24 cellular contexts compared by ENCODE assay signal in the genomic region with DNA sequence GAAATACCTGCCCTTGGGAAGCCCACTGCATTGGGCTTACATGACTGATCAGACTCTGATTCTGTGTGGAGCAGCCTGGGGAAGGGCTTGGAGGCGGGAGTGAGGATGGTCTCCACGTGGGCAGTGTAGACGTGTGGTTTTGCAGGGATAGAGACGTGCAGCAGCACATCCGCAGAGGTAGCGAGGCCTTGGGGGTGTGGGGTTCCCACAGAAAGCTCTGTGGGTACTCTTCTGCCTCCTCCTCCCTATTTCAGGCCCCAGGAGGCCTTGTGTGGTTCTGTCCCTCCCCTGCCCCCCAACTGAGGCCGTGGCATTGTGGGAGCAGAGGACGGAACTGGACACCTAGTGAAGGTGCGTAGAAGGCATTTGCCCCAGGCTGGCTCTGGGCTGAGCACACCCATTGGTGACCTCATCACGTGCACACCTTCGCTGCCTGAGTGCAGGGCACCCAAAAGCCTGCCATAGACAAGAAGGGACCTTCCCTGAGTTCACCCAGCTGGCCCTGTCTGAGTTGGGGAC. TPM values are rescaled to one million over a fixed set of nuclear protein-coding genes. Genes with fewer than 3 reads are reported as not detected.
DNase-seq lines count a peak whose midpoint lies in the region; ATAC-seq and TF ChIP-seq lines count a peak whose summit lies in the region.
"Had no signal": no experiment of that assay in that cellular context is flagged by ENCODE, and none has a peak within 500 bp of the region (broad histone marks: within the 10 kb centered on the region; RNA-seq: fewer than 3 reads in every experiment).

No MANE protein-coding gene starts in this region.

- peak overlapping the region in 3 of 7 donors; percentile 18 to 51 (median 24) for H3K4me3 Mint-ChIP-seq in CD8-positive, alpha-beta memory T cell
- peak overlapping the region; percentile 7 for H3K4me3 Mint-ChIP-seq in activated CD8-positive, alpha-beta T cell treated with anti-CD3 and anti-CD28 coated beads, Interleukin-2, amount 10 ng/mL, durations not matched to agents 7 days and 5 days
- peak overlapping the region in 1 of 10 donors; percentile 17 for H3K4me3 Mint-ChIP-seq in naive thymus-derived CD4-positive, alpha-beta T cell
- H3K4me3 Mint-ChIP-seq in Calu3 (ENCODE audit: low read depth, unreplicated experiment): no peak overlapping the region
- H3K4me3 Mint-ChIP-seq: endodermal cell, nephron had no signal

- BruUV-seq in Calu3 (replicated peaks; lab: Mats Ljungman, UMichigan): no TSS peak

- no peak for DNase-seq in CD8-positive, alpha-beta memory T cell
- DNase-seq in activated CD8-positive, alpha-beta T cell treated with anti-CD3 and anti-CD28 coated beads, Interleukin-2, amount 10 ng/mL, durations not matched to agents 7 days and 5 days: peak; percentile 30
- no peak for DNase-seq in naive thymus-derived CD4-positive, alpha-beta T cell
- DNase-seq in Calu3: no peak
- DNase-seq in AML-193 (lab: John Stamatoyannopoulos, UW): no peak
- DNase-seq in dermis blood vessel endothelial cell: no peak
- DNase-seq in HCEC 1CT: no peak
- DNase-seq: activated effector memory CD4-positive, alpha-beta T cell treated with anti-CD3 and anti-CD28 coated beads, Interleukin-2, amount 50 U/mL, for 16 hours; adrenal gland; colonic mucosa; endodermal cell; NCI-H1092; NCI-H2029 treated with DMSO at 0.1 percent for 48 hours; NCI-H226; NCI-H82; PC-3; SHP77 treated with DMSO at 0.1 percent for 48 hours; SW 1271; testis had no signal

- H3K27ac Mint-ChIP-seq in CD8-positive, alpha-beta memory T cell: peak overlapping the region in 6 of 8 donors; percentile 21 to 89 (median 70)
- peak overlapping the region; percentile 84 for H3K27ac Mint-ChIP-seq in activated CD8-positive, alpha-beta T cell treated with anti-CD3 and anti-CD28 coated beads, Interleukin-2, amount 10 ng/mL, durations not matched to agents 7 days and 5 days
- H3K27ac Mint-ChIP-seq in naive thymus-derived CD4-positive, alpha-beta T cell: peak overlapping the region in 6 of 9 donors; percentile 5 to 78 (median 42)
- H3K27ac Mint-ChIP-seq in Calu3 (ENCODE audit: unreplicated experiment): no peak overlapping the region
- H3K27ac Mint-ChIP-seq: endodermal cell had no signal

- H3K27ac ChIP-seq in 22Rv1: peak overlapping the region; percentile 79
- no peak overlapping the region for H3K27ac ChIP-seq in CD8-positive, alpha-beta memory T cell (ENCODE audit: low read depth, low read length)
- H3K27ac ChIP-seq in naive thymus-derived CD4-positive, alpha-beta T cell (ENCODE audit: low read depth, low read length): no peak overlapping the region
- H3K27ac ChIP-seq: colonic mucosa, parathyroid adenoma, testis had no signal

- H3K4me3 ChIP-seq in CD8-positive, alpha-beta memory T cell (ENCODE audit: low read length): no peak overlapping the region
- no peak overlapping the region for H3K4me3 ChIP-seq in naive thymus-derived CD4-positive, alpha-beta T cell (ENCODE audit: low read length)
- H3K4me3 ChIP-seq: adrenal gland, colonic mucosa, testis had no signal

- ATAC-seq in activated CD8-positive, alpha-beta T cell treated with anti-CD3 and anti-CD28 coated beads, Interleukin-2, amount 10 ng/mL, durations not matched to agents 7 days and 5 days: no peak
- no peak for ATAC-seq in naive thymus-derived CD4-positive, alpha-beta T cell
- ATAC-seq: PC-3, sciatic nerve had no signal

- no peaks in the 10 kb centered on the region for H3K27me3 ChIP-seq in CD8-positive, alpha-beta memory T cell (ENCODE audit: insufficient read depth, low read length, poor library complexity, severe bottlenecking)
- no peaks in the 10 kb centered on the region for H3K27me3 ChIP-seq in naive thymus-derived CD4-positive, alpha-beta T cell (ENCODE audit: control insufficient read depth in 2 of 2, insufficient read depth in 2 of 2, low read length in 2 of 2)
- H3K27me3 ChIP-seq: adrenal gland, colonic mucosa, testis had no signal

- intact Hi-C loops in naive thymus-derived CD4-positive, alpha-beta T cell (cut with micrococcal nuclease): no loop called here
- intact Hi-C loops in Calu3 (cut with micrococcal nuclease; ENCODE audit: unreplicated experiment): no loop called here

- no peaks in the 10 kb centered on the region for H3K36me3 ChIP-seq in CD8-positive, alpha-beta memory T cell (ENCODE audit: insufficient read depth, low read length)
- H3K36me3 ChIP-seq in naive thymus-derived CD4-positive, alpha-beta T cell (ENCODE audit: control insufficient read depth in 2 of 3, insufficient read depth in 3 of 3, low read length in 3 of 3): no peaks in the 10 kb centered on the region
- H3K36me3 ChIP-seq: adrenal gland, colonic mucosa had no signal

- CTCF ChIA-PET in CD8-positive, alpha-beta memory T cell (lab: Charles Lee): no interaction called here
- CTCF ChIA-PET in activated CD8-positive, alpha-beta T cell treated with anti-CD3 and anti-CD28 coated beads, Interleukin-2, amount 10 ng/mL, durations not matched to agents 7 days and 5 days (lab: Charles Lee): no interaction called here
- CTCF ChIA-PET in naive thymus-derived CD4-positive, alpha-beta T cell (lab: Charles Lee): no interaction called here
- CTCF ChIA-PET in Calu3 (lab: Charles Lee): no interaction called here

- H3K9me3 ChIP-seq in CD8-positive, alpha-beta memory T cell (ENCODE audit: low read length): no peaks in the 10 kb centered on the region
- no peaks in the 10 kb centered on the region for H3K9me3 ChIP-seq in naive thymus-derived CD4-positive, alpha-beta T cell (ENCODE audit: control insufficient read depth in 2 of 3, low read length in 3 of 3)
- H3K9me3 ChIP-seq: adrenal gland, colonic mucosa, testis had no signal

- peaks cover 24% of the 10 kb centered on the region for H3K4me1 ChIP-seq in CD8-positive, alpha-beta memory T cell (ENCODE audit: insufficient read depth, low read length)
- H3K4me1 ChIP-seq in naive thymus-derived CD4-positive, alpha-beta T cell (ENCODE audit: control insufficient read depth in 2 of 2, insufficient read depth in 2 of 2, low read length in 2 of 2): peaks cover 10 to 34% of the 10 kb centered on the region in 2 donors
- H3K4me1 ChIP-seq: testis had no signal

- H3K4me1 Mint-ChIP-seq in CD8-positive, alpha-beta memory T cell: peaks cover 45 to 76% (median 52%) of the 10 kb centered on the region in 3 donors
- peaks cover 70% of the 10 kb centered on the region for H3K4me1 Mint-ChIP-seq in activated CD8-positive, alpha-beta T cell treated with anti-CD3 and anti-CD28 coated beads, Interleukin-2, amount 10 ng/mL, durations not matched to agents 7 days and 5 days (ENCODE audit: low read depth)
- peaks cover 18 to 79% (median 52%) of the 10 kb centered on the region in 7 donors for H3K4me1 Mint-ChIP-seq in naive thymus-derived CD4-positive, alpha-beta T cell
- H3K4me1 Mint-ChIP-seq in Calu3 (ENCODE audit: low read depth, unreplicated experiment): peaks cover 67% of the 10 kb centered on the region

- TF ChIP-seq CTCF in 22Rv1 (IDR thresholded peaks at IDR 0.05) (no peak), Calu3 (IDR thresholded peaks at IDR 0.05; ENCODE audit: unreplicated experiment) (no peak)

- POLR2A ChIA-PET in CD8-positive, alpha-beta memory T cell (lab: Charles Lee): no interaction called here
- POLR2A ChIA-PET in activated CD8-positive, alpha-beta T cell treated with anti-CD3 and anti-CD28 coated beads, Interleukin-2, amount 10 ng/mL, durations not matched to agents 7 days and 5 days (lab: Charles Lee): no interaction called here
- POLR2A ChIA-PET in naive thymus-derived CD4-positive, alpha-beta T cell (lab: Charles Lee): no interaction called here

- H3K27me3 Mint-ChIP-seq in CD8-positive, alpha-beta memory T cell: no peaks in the 10 kb centered on the region
- H3K27me3 Mint-ChIP-seq in activated CD8-positive, alpha-beta T cell treated with anti-CD3 and anti-CD28 coated beads, Interleukin-2, amount 10 ng/mL, durations not matched to agents 7 days and 5 days (ENCODE audit: low read depth): no peaks in the 10 kb centered on the region
- H3K27me3 Mint-ChIP-seq in naive thymus-derived CD4-positive, alpha-beta T cell: no peaks in the 10 kb centered on the region
- no peaks in the 10 kb centered on the region for H3K27me3 Mint-ChIP-seq in Calu3 (ENCODE audit: unreplicated experiment)

- peaks cover 0 to 3% (median 0%) of the 10 kb centered on the region in 3 donors for H3K36me3 Mint-ChIP-seq in CD8-positive, alpha-beta memory T cell
- peaks cover 5% of the 10 kb centered on the region for H3K36me3 Mint-ChIP-seq in activated CD8-positive, alpha-beta T cell treated with anti-CD3 and anti-CD28 coated beads, Interleukin-2, amount 10 ng/mL, durations not matched to agents 7 days and 5 days (ENCODE audit: low read depth)
- no peaks in the 10 kb centered on the region for H3K36me3 Mint-ChIP-seq in naive thymus-derived CD4-positive, alpha-beta T cell
- H3K36me3 Mint-ChIP-seq in Calu3 (ENCODE audit: insufficient read depth, unreplicated experiment): peaks cover 29% of the 10 kb centered on the region

- H3K9me3 Mint-ChIP-seq in CD8-positive, alpha-beta memory T cell: no peaks in the 10 kb centered on the region
- H3K9me3 Mint-ChIP-seq in activated CD8-positive, alpha-beta T cell treated with anti-CD3 and anti-CD28 coated beads, Interleukin-2, amount 10 ng/mL, durations not matched to agents 7 days and 5 days (ENCODE audit: insufficient read depth): no peaks in the 10 kb centered on the region
- H3K9me3 Mint-ChIP-seq in naive thymus-derived CD4-positive, alpha-beta T cell: no peaks in the 10 kb centered on the region
- H3K9me3 Mint-ChIP-seq in Calu3 (ENCODE audit: low read depth, unreplicated experiment): no peaks in the 10 kb centered on the region
- H3K9me3 Mint-ChIP-seq: endodermal cell, nephron had no signal

RNA-seq across cellular contexts. Expression of gene PPP1R37, which starts 28.9 kb away (rescaled TPM):
- total RNA-seq in CD8-positive, alpha-beta memory T cell: 10 to 100 TPM; 17.8 to 18.3 TPM
- 0.79 TPM for polyA plus RNA-seq in CD8-positive, alpha-beta memory T cell
- 10 to 100 TPM; 28.3 to 29.2 TPM for total RNA-seq in activated CD8-positive, alpha-beta T cell treated with anti-CD3 and anti-CD28 coated beads, Interleukin-2, amount 10 ng/mL, durations not matched to agents 7 days and 5 days
- 10 to 100 TPM; 20.0 to 28.3 (median 21.9) TPM for total RNA-seq in naive thymus-derived CD4-positive, alpha-beta T cell
- polyA plus RNA-seq in naive thymus-derived CD4-positive, alpha-beta T cell: 1 to 10 TPM; 1.4 to 1.5 TPM
- total RNA-seq in Calu3 (2022) (45.7 and 59.7 TPM in 2 replicates), dermis blood vessel endothelial cell (31.1 and 39.7 TPM in 2 replicates)

RNA-seq across cellular contexts. Expression of gene NKPD1, which starts 38.9 kb away (rescaled TPM):
- under 1 TPM; 0.13 to 0.18 TPM for total RNA-seq in CD8-positive, alpha-beta memory T cell
- 0.20 TPM for polyA plus RNA-seq in CD8-positive, alpha-beta memory T cell
- total RNA-seq in activated CD8-positive, alpha-beta T cell treated with anti-CD3 and anti-CD28 coated beads, Interleukin-2, amount 10 ng/mL, durations not matched to agents 7 days and 5 days: under 1 TPM; 0.16 to 0.24 TPM
- total RNA-seq in naive thymus-derived CD4-positive, alpha-beta T cell: 1 to 10 TPM in 1 of 5 experiments, under 1 TPM in 4; 0.07 to 1.2 (median 0.73) TPM
- polyA plus RNA-seq in naive thymus-derived CD4-positive, alpha-beta T cell: under 1 TPM; 0.41 to 0.60 TPM
- 0.64 TPM in 2 replicates for total RNA-seq in Calu3 (2022)
- 0.34 and 0.37 TPM in 2 replicates for total RNA-seq in dermis blood vessel endothelial cell
- total RNA-seq: mesenteric fat pad, sciatic nerve had no signal

RNA-seq across cellular contexts. Expression of gene GEMIN7, which starts 42.8 kb away (rescaled TPM):
- 10 to 100 TPM; 51.6 TPM for total RNA-seq in CD8-positive, alpha-beta memory T cell
- polyA plus RNA-seq in CD8-positive, alpha-beta memory T cell: 93.5 TPM
- total RNA-seq in activated CD8-positive, alpha-beta T cell treated with anti-CD3 and anti-CD28 coated beads, Interleukin-2, amount 10 ng/mL, durations not matched to agents 7 days and 5 days: 10 to 100 TPM; 30.2 to 31.7 TPM
- 10 to 100 TPM in 4 of 5 experiments, 1 to 10 TPM in 1; 4.9 to 31.6 (median 16.6) TPM for total RNA-seq in naive thymus-derived CD4-positive, alpha-beta T cell
- 10 to 100 TPM; 46.3 to 65.5 TPM for polyA plus RNA-seq in naive thymus-derived CD4-positive, alpha-beta T cell
- total RNA-seq in Calu3 (2022): 36.0 and 42.0 TPM in 2 replicates
- total RNA-seq in dermis blood vessel endothelial cell: 25.5 and 33.2 TPM in 2 replicates

RNA-seq across cellular contexts. Expression of gene ZNF296, which starts 45.6 kb away (rescaled TPM):
- total RNA-seq in CD8-positive, alpha-beta memory T cell: 1 to 10 TPM; 7.9 to 8.5 TPM
- 6.7 TPM for polyA plus RNA-seq in CD8-positive, alpha-beta memory T cell
- 1 to 10 TPM; 6.2 to 6.3 TPM for total RNA-seq in activated CD8-positive, alpha-beta T cell treated with anti-CD3 and anti-CD28 coated beads, Interleukin-2, amount 10 ng/mL, durations not matched to agents 7 days and 5 days
- 1 to 10 TPM in 3 of 5 experiments, under 1 TPM in 2; 0.57 to 3.6 (median 2.2) TPM for total RNA-seq in naive thymus-derived CD4-positive, alpha-beta T cell
- polyA plus RNA-seq in naive thymus-derived CD4-positive, alpha-beta T cell: 1 to 10 TPM; 1.1 to 1.2 TPM
- total RNA-seq in Calu3 (2022) (5.3 and 6.3 TPM in 2 replicates), dermis blood vessel endothelial cell (0.17 and 0.51 TPM in 2 replicates)

RNA-seq across cellular contexts. Expression of gene TRAPPC6A, which starts 56.2 kb away (rescaled TPM):
- 10 to 100 TPM; 22.7 to 24.3 TPM for total RNA-seq in CD8-positive, alpha-beta memory T cell
- 151 TPM for polyA plus RNA-seq in CD8-positive, alpha-beta memory T cell
- total RNA-seq in activated CD8-positive, alpha-beta T cell treated with anti-CD3 and anti-CD28 coated beads, Interleukin-2, amount 10 ng/mL, durations not matched to agents 7 days and 5 days: 10 to 100 TPM; 54.0 to 55.5 TPM
- total RNA-seq in naive thymus-derived CD4-positive, alpha-beta T cell: 10 to 100 TPM; 44.6 to 61.9 (median 53.0) TPM
- polyA plus RNA-seq in naive thymus-derived CD4-positive, alpha-beta T cell: 100 to 1,000 TPM; 173 to 174 TPM
- 55.7 and 57.0 TPM in 2 replicates for total RNA-seq in Calu3 (2022)
- total RNA-seq in dermis blood vessel endothelial cell: 8.8 and 36.8 TPM in 2 replicates
